In the genomic region with DNA sequence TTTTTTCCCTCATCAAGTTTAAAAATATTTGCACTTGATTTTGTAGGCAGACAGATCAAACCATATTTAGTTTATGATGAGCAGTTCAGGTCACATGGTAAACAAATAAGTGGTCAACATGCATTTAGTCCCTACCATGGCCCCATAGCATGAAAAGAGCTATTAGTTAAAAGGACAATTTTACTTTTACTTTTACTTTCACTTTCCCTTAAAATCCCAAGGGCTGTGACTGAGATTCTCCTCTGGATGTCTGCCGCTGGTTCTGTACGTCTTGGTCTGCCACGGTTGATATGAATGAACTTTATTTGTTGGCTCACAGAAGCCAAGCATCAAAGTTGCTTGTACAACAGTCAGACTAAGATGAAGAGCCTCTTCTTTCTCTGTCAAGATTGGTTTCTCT, we compare ENCODE assay signal across 18 cellular contexts.
A peak's percentile ranks its signal among the peaks of the same experiment; 100 is the strongest.
DNase-seq lines count a peak whose midpoint lies in the region; ATAC-seq and TF ChIP-seq lines count a peak whose summit lies in the region.
"Had no signal": no experiment of that assay in that cellular context is flagged by ENCODE, and none has a peak within 500 bp of the region (broad histone marks: within the 10 kb centered on the region; RNA-seq: fewer than 3 reads in every experiment).

No MANE protein-coding gene starts in this region.

- H2AFZ ChIP-seq in PC-9 = peak overlapping the region; percentile 70

- TF ChIP-seq CTCF in PC-9 (conservative IDR thresholded peaks at IDR 0.05) (no peak), liver (IDR thresholded peaks at IDR 0.05; ENCODE audit: low read depth, low read length, missing input control) (no peak), tibial artery (IDR thresholded peaks at IDR 0.05) (no peak)

- H3K4me1 ChIP-seq in PC-9 (replicated peaks; ENCODE audit: insufficient read depth) = no peaks in the 10 kb centered on the region
- H3K4me1 ChIP-seq in liver (ENCODE audit: control insufficient read depth in 4 of 4, insufficient read depth in 4 of 4, low read length in 3 of 4) = peaks cover 0 to 5% (median 0%) of the 10 kb centered on the region in 4 donors
- H3K4me1 ChIP-seq in tibial artery = no peaks in the 10 kb centered on the region
- H3K4me1 ChIP-seq: adrenal gland, right atrium auricular region, testis had no signal

- no TSS peak for BruUV-seq in PC-9 (replicated peaks; lab: Mats Ljungman, UMichigan)

- H3K36me3 Mint-ChIP-seq in stimulated activated memory B cell treated with anti-CD40 and anti-IgM and Interleukin-4, amounts not matched to agents 10 μg/mL and 1 μg/mL and 100 μg/mL, for 72 hours = no peaks in the 10 kb centered on the region

- peak overlapping the region in 1 of 2 donors; percentile 31 for H3K9ac ChIP-seq in liver (ENCODE audit: low read depth in 1 of 2, low read length in 2 of 2)

- H3K9me2 ChIP-seq in PC-9 (ENCODE audit: insufficient read depth) = no peaks in the 10 kb centered on the region

- no peaks in the 10 kb centered on the region for H3K27me3 Mint-ChIP-seq in stimulated activated memory B cell treated with anti-CD40 and anti-IgM and Interleukin-4, amounts not matched to agents 10 μg/mL and 1 μg/mL and 100 μg/mL, for 72 hours

- no peaks in the 10 kb centered on the region for H3K79me2 ChIP-seq in PC-9 (ENCODE audit: low read depth)

- TF ChIP-seq RAD21 in liver (IDR thresholded peaks at IDR 0.05) = no peak

- no peaks in the 10 kb centered on the region for H3K36me3 ChIP-seq in PC-9 (ENCODE audit: low read depth)
- H3K36me3 ChIP-seq in liver (ENCODE audit: control insufficient read depth in 4 of 4, insufficient read depth in 3 of 4, low read depth in 1 of 4, low read length in 3 of 4) = no peaks in the 10 kb centered on the region
- no peaks in the 10 kb centered on the region for H3K36me3 ChIP-seq in tibial artery
- H3K36me3 ChIP-seq: adrenal gland, right atrium auricular region had no signal

- H3K27ac ChIP-seq in PC-9 = no peak overlapping the region
- H3K27ac ChIP-seq in liver (ENCODE audit: low read depth in 1 of 2, low read length in 2 of 2) = no peak overlapping the region
- no peak overlapping the region for H3K27ac ChIP-seq in tibial artery
- H3K27ac ChIP-seq: adrenal gland, right atrium auricular region, RWPE1, testis, VCaP had no signal

- no peak for DNase-seq in PC-9
- DNase-seq in tibial artery = no peak
- DNase-seq in nucleus accumbens (lab: John Stamatoyannopoulos, UW) = no peak
- DNase-seq: activated CD8-positive, alpha-beta T cell treated with anti-CD3 and anti-CD28 coated beads, Interleukin-2, amount 10 ng/mL, durations not matched to agents 7 days and 5 days; adrenal gland; caudate nucleus; KG1; midbrain; NCI-H2171; testis had no signal

- POLR2A ChIA-PET in PC-9 (lab: Charles Lee; ENCODE audit: unreplicated experiment) = no interaction called here

- ATAC-seq in GM18870 (IDR thresholded peaks at IDR 0.05; ENCODE audit: unreplicated experiment) = peak; percentile 65
- no peak for ATAC-seq in stimulated activated memory B cell treated with anti-CD40 and anti-IgM and Interleukin-4, amounts not matched to agents 10 μg/mL and 1 μg/mL and 100 μg/mL, for 72 hours
- no peak for ATAC-seq in GM19397 (IDR thresholded peaks at IDR 0.05; ENCODE audit: unreplicated experiment)
- ATAC-seq: activated CD8-positive, alpha-beta T cell treated with anti-CD3 and anti-CD28 coated beads, Interleukin-2, amount 10 ng/mL, durations not matched to agents 7 days and 5 days had no signal

- peak overlapping the region; percentile 67 for H3K4me2 ChIP-seq in PC-9

- no peaks in the 10 kb centered on the region for H3F3A ChIP-seq in PC-9 (ENCODE audit: insufficient read depth, low read depth)

- peaks cover 12% of the 10 kb centered on the region for H3K9me3 Mint-ChIP-seq in stimulated activated memory B cell treated with anti-CD40 and anti-IgM and Interleukin-4, amounts not matched to agents 10 μg/mL and 1 μg/mL and 100 μg/mL, for 72 hours

- no peaks in the 10 kb centered on the region for H4K20me1 ChIP-seq in PC-9 (ENCODE audit: insufficient read depth)

- H3K4me1 Mint-ChIP-seq in stimulated activated memory B cell treated with anti-CD40 and anti-IgM and Interleukin-4, amounts not matched to agents 10 μg/mL and 1 μg/mL and 100 μg/mL, for 72 hours = no peaks in the 10 kb centered on the region

- H3K4me3 ChIP-seq in PC-9 (peak overlapping the region; percentile 25; the same call in 1 of the 2 replicates), liver (ENCODE audit: low read depth in 1 of 3, low read length in 3 of 3) (peak overlapping the region; percentile 18 to 66 (median 20)), tibial artery (peak overlapping the region; percentile 12 to 13)
- H3K4me3 ChIP-seq: testis had no signal

- H3K27me3 ChIP-seq in PC-9 (ENCODE audit: insufficient read depth, low read depth) (no peaks in the 10 kb centered on the region), liver (ENCODE audit: control insufficient read depth in 4 of 4, insufficient read depth in 4 of 4, low read length in 3 of 4) (no peaks in the 10 kb centered on the region), tibial artery (no peaks in the 10 kb centered on the region)
- H3K27me3 ChIP-seq: adrenal gland, right atrium auricular region, testis had no signal

- intact Hi-C loops in PC-9 (cut with micrococcal nuclease; ENCODE audit: unreplicated experiment) (no loop called here), tibial artery (cut with DNase I; ENCODE audit: low total_unique reads) (no loop called here)

- peaks cover 3% of the 10 kb centered on the region for H3K9me3 ChIP-seq in PC-9 (ENCODE audit: insufficient read depth, low read depth)
- H3K9me3 ChIP-seq in liver (ENCODE audit: control insufficient read depth in 4 of 4, low read length in 3 of 4) = peaks cover 0 to 8% (median 5%) of the 10 kb centered on the region in 4 donors
- H3K9me3 ChIP-seq in tibial artery = peaks cover 0 to 11% (median 0%) of the 10 kb centered on the region in 3 donors
- H3K9me3 ChIP-seq: testis had no signal

- 57% methylated on average over 3 of the region's 3 CpGs for WGBS in liver

- no peak overlapping the region for H3K4me3 Mint-ChIP-seq in stimulated activated memory B cell treated with anti-CD40 and anti-IgM and Interleukin-4, amounts not matched to agents 10 μg/mL and 1 μg/mL and 100 μg/mL, for 72 hours
- H3K4me3 Mint-ChIP-seq: activated CD8-positive, alpha-beta T cell treated with anti-CD3 and anti-CD28 coated beads, Interleukin-2, amount 10 ng/mL, durations not matched to agents 7 days and 5 days had no signal

- no peak overlapping the region for H3K27ac Mint-ChIP-seq in stimulated activated memory B cell treated with anti-CD40 and anti-IgM and Interleukin-4, amounts not matched to agents 10 μg/mL and 1 μg/mL and 100 μg/mL, for 72 hours
- H3K27ac Mint-ChIP-seq: activated CD8-positive, alpha-beta T cell treated with anti-CD3 and anti-CD28 coated beads, Interleukin-2, amount 10 ng/mL, durations not matched to agents 7 days and 5 days; activated T-helper 2 cell treated with anti-CD3 and anti-CD28 coated beads, Interferon-gamma antibody, Interleukin-2, Interleukin-4, amounts not matched to agents 10 μg/mL and 5 μg/mL and 100 μg/mL, durations not matched to agents 14 hours and 24 hours and 36 hours had no signal

- CTCF ChIA-PET in PC-9 (lab: Charles Lee) = no interaction called here

TF ChIP-seq in liver, 16 proteins besides CTCF, POLR2A, EP300 and RAD21:
- TF ChIP-seq FOXA1 (IDR thresholded peaks at IDR 0.05) (no peak), GABPA (IDR thresholded peaks at IDR 0.05 in 1 of 2, conservative IDR thresholded peaks at IDR 0.05 in 1 of 2) (no peak), FOXA2 (IDR thresholded peaks at IDR 0.05) (no peak), HNF4G (IDR thresholded peaks at IDR 0.05) (no peak), SP1 (IDR thresholded peaks at IDR 0.05) (no peak), TAF1 (conservative IDR thresholded peaks at IDR 0.05) (no peak), EGR1 (IDR thresholded peaks at IDR 0.05; ENCODE audit: low read depth in 2 of 2) (no peak), NR2F2 (IDR thresholded peaks at IDR 0.05) (no peak), YY1 (IDR thresholded peaks at IDR 0.05) (no peak), JUND (IDR thresholded peaks at IDR 0.05) (no peak), RXRA (IDR thresholded peaks at IDR 0.05) (no peak), HNF4A (conservative IDR thresholded peaks at IDR 0.05) (no peak)
- TF ChIP-seq, protein P1, sequence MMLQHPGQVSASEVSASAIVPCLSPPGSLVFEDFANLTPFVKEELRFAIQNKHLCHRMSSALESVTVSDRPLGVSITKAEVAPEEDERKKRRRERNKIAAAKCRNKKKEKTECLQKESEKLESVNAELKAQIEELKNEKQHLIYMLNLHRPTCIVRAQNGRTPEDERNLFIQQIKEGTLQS (IDR thresholded peaks at IDR 0.05) = no peak
- TF ChIP-seq, protein P2, sequence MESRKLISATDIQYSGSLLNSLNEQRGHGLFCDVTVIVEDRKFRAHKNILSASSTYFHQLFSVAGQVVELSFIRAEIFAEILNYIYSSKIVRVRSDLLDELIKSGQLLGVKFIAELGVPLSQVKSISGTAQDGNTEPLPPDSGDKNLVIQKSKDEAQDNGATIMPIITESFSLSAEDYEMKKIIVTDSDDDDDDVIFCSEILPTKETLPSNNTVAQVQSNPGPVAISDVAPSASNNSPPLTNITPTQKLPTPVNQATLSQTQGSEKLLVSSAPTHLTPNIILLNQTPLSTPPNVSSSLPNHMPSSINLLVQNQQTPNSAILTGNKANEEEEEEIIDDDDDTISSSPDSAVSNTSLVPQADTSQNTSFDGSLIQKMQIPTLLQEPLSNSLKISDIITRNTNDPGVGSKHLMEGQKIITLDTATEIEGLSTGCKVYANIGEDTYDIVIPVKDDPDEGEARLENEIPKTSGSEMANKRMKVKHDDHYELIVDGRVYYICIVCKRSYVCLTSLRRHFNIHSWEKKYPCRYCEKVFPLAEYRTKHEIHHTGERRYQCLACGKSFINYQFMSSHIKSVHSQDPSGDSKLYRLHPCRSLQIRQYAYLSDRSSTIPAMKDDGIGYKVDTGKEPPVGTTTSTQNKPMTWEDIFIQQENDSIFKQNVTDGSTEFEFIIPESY (IDR thresholded peaks at IDR 0.05) = no peak
